In the genomic region with DNA sequence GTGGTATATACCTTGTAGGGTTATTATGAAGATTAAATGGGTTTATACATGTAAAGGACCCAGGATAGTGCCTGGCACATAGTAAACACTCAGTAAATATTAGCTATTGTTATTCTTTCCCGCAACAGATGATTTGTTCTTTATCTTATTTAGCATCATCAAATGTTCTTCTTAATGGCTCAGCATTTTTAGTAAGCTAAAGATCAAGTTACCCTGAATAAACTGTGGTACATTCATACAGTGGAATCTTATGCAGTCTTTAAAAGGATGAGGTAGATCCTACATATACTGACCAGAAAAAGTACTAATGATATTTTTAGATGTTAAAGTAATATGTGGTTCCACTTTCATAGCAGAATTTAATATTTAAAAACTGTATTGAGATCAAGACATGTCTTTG, we compare ENCODE assay signal across 20 cellular contexts.
"Had no signal": no experiment of that assay in that cellular context is flagged by ENCODE, and none has a peak within 500 bp of the region (broad histone marks: within the 10 kb centered on the region; RNA-seq: fewer than 3 reads in every experiment).

No MANE protein-coding gene starts in this region.

- H3K4me1 ChIP-seq: colonic mucosa had no signal

- H3K9me3 Mint-ChIP-seq: naive thymus-derived CD4-positive, alpha-beta T cell; nephron progenitor cell; stimulated activated effector memory CD8-positive, alpha-beta T cell treated with anti-CD3 and anti-CD28 coated beads, Interleukin-12 subunit alpha, Interleukin-12 subunit beta, amount 100 ng/mL, for 72 hours; stimulated activated naive CD8-positive, alpha-beta T cell treated with anti-CD3 and anti-CD28 coated beads, Interleukin-15, Interleukin-2, amounts not matched to agents 100 ng/mL and 50 ng/mL, for 24 hours had no signal

- H3K36me3 Mint-ChIP-seq: naive thymus-derived CD4-positive, alpha-beta T cell; stimulated activated effector memory CD8-positive, alpha-beta T cell treated with anti-CD3 and anti-CD28 coated beads, Interleukin-12 subunit alpha, Interleukin-12 subunit beta, amount 100 ng/mL, for 72 hours had no signal

- H3K27me3 Mint-ChIP-seq: stimulated activated naive CD8-positive, alpha-beta T cell treated with anti-CD3 and anti-CD28 coated beads, Interleukin-15, Interleukin-2, amounts not matched to agents 100 ng/mL and 50 ng/mL, for 24 hours had no signal

- ATAC-seq: heart left ventricle; left colon; left ventricle myocardium superior; naive thymus-derived CD4-positive, alpha-beta T cell; right cardiac atrium; stimulated activated effector memory CD8-positive, alpha-beta T cell treated with anti-CD3 and anti-CD28 coated beads, Interleukin-12 subunit alpha, Interleukin-12 subunit beta, amount 100 ng/mL, for 72 hours; upper lobe of right lung had no signal

- H3K4me3 ChIP-seq: colonic mucosa, heart left ventricle, lung, tibial nerve, upper lobe of right lung had no signal

- H3K27ac Mint-ChIP-seq: naive thymus-derived CD4-positive, alpha-beta T cell; nephron progenitor cell; stimulated activated effector memory CD8-positive, alpha-beta T cell treated with anti-CD3 and anti-CD28 coated beads, Interleukin-12 subunit alpha, Interleukin-12 subunit beta, amount 100 ng/mL, for 72 hours; stimulated activated naive CD8-positive, alpha-beta T cell treated with anti-CD3 and anti-CD28 coated beads, Interleukin-15, Interleukin-2, amounts not matched to agents 100 ng/mL and 50 ng/mL, for 24 hours had no signal

- H3K27ac ChIP-seq: colonic mucosa, foreskin keratinocyte, heart left ventricle, tibial nerve, upper lobe of right lung had no signal

- H3K9me3 ChIP-seq: colonic mucosa, heart left ventricle, tibial nerve, upper lobe of right lung had no signal

- H3K4me3 Mint-ChIP-seq: naive thymus-derived CD4-positive, alpha-beta T cell; nephron progenitor cell; stimulated activated effector memory CD8-positive, alpha-beta T cell treated with anti-CD3 and anti-CD28 coated beads, Interleukin-12 subunit alpha, Interleukin-12 subunit beta, amount 100 ng/mL, for 72 hours; stimulated activated naive CD8-positive, alpha-beta T cell treated with anti-CD3 and anti-CD28 coated beads, Interleukin-15, Interleukin-2, amounts not matched to agents 100 ng/mL and 50 ng/mL, for 24 hours had no signal

- DNase-seq: cerebellar nuclear complex; colonic mucosa; dermis blood vessel endothelial cell; heart left ventricle; hippocampal formation; left colon; left ventricle myocardium superior; mesendoderm; naive thymus-derived CD4-positive, alpha-beta T cell; nephron progenitor cell; posterior cingulate gyrus; right cardiac atrium; stimulated activated CD4-positive, alpha-beta T cell treated with anti-CD3 and anti-CD28 coated beads, Interleukin-4, amount 100 ng/mL, for 1 hour; stimulated activated CD8-positive, alpha-beta memory T cell treated with anti-CD3 and anti-CD28 coated beads, Interleukin-4, amount 100 ng/mL, for 48 hours; upper lobe of right lung had no signal

- H3K27me3 ChIP-seq: colonic mucosa, foreskin keratinocyte, heart left ventricle, tibial nerve, upper lobe of right lung had no signal

- H3K36me3 ChIP-seq: colonic mucosa, heart left ventricle, tibial nerve, upper lobe of right lung had no signal
